ENCODE assay signal across 39 cellular contexts in the genomic region with DNA sequence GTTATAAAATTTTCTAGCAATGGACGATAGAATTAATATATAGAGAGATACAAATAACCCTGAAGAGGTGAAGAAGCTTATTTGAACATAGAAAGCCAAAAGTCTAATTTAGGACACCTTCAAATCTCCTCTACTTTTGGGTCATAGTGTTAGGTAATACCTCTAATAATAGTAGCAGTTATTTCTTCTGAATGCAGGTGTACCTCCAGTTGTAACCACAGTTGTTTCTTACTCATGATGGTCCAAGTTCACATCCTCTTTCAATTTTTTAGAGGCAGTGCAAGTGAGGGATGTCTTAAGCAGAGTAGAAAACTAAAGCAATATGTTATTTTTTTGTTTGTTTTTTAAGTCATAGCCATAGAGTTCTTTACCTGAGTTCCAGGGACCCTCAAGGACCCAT.
DNase-seq lines count a peak whose midpoint lies in the region; ATAC-seq and TF ChIP-seq lines count a peak whose summit lies in the region.
"Had no signal": no experiment of that assay in that cellular context is flagged by ENCODE, and none has a peak within 500 bp of the region (broad histone marks: within the 10 kb centered on the region; RNA-seq: fewer than 3 reads in every experiment).

No MANE protein-coding gene starts in this region.

- H3K4me3 ChIP-seq in GM23248 (no peak overlapping the region), thyroid gland (replicated peaks in 1 of 3) (no peak overlapping the region)
- H3K4me3 ChIP-seq: mucosa of descending colon, psoas muscle, sigmoid colon, SK-N-MC, stomach, tibial artery had no signal

- H3K36me3 ChIP-seq in GM23248 (ENCODE audit: low read depth), result no peaks in the 10 kb centered on the region
- no peaks in the 10 kb centered on the region for H3K36me3 ChIP-seq in thyroid gland
- H3K36me3 ChIP-seq: sigmoid colon, stomach, tibial artery had no signal

- H3K4me1 ChIP-seq in GM23248 (ENCODE audit: insufficient read depth) (no peaks in the 10 kb centered on the region), thyroid gland (no peaks in the 10 kb centered on the region)
- H3K4me1 ChIP-seq: psoas muscle, sigmoid colon, stomach, tibial artery had no signal

- no peak overlapping the region for H3K4me2 ChIP-seq in GM23248 (ENCODE audit: unreplicated experiment)

- no peak for TF ChIP-seq POLR2A in thyroid gland (IDR thresholded peaks at IDR 0.05)

- no peaks in the 10 kb centered on the region for H4K20me1 ChIP-seq in GM23248 (ENCODE audit: insufficient read depth)

- no peak overlapping the region for H3K9ac ChIP-seq in GM23248

- 15 to 24% methylated on average over 1 of the region's 1 CpG for WGBS in GM23248 (ENCODE audit: low coverage in 1 of 2, low lambda C conversion rate in 2 of 2, missing lambda C conversion rate in 2 of 2), 2 experiments
- WGBS in thyroid gland, 2 donors, result 69 to 75% methylated on average over 1 of the region's 1 CpG

- H3K9me3 ChIP-seq in GM23248 (ENCODE audit: low read depth) (no peaks in the 10 kb centered on the region), thyroid gland (no peaks in the 10 kb centered on the region)
- H3K9me3 ChIP-seq: mucosa of descending colon, psoas muscle, stomach, tibial artery had no signal

- in situ Hi-C loops in GM13976 (cut with MboI; ENCODE audit: low sequenced_read_pairs, unreplicated experiment), result no loop called here
- in situ Hi-C loops in GM23248 (cut with MboI), result no loop called here

- no peaks in the 10 kb centered on the region for H3F3A ChIP-seq in GM23248 (ENCODE audit: insufficient read depth)

- no peaks in the 10 kb centered on the region for H3K27me3 ChIP-seq in GM23248 (replicated peaks; ENCODE audit: insufficient read depth)
- no peaks in the 10 kb centered on the region for H3K27me3 ChIP-seq in thyroid gland
- H3K27me3 ChIP-seq: sigmoid colon, stomach, tibial artery had no signal

- H3K9me2 ChIP-seq in GM23248 (ENCODE audit: insufficient read depth), result no peaks in the 10 kb centered on the region

- peak; percentile 18 for DNase-seq in GM13976 (ENCODE audit: low spot score)
- DNase-seq in GM23248, result no peak
- DNase-seq in activated naive CD4-positive, alpha-beta T cell treated with Interleukin-2 at 50 U/mL for 16 hours, result no peak
- DNase-seq in thyroid gland, result no peak
- DNase-seq: activated CD4-positive, alpha-beta T cell treated with anti-CD3 and anti-CD28 coated beads, Interleukin-2, amount 50 U/mL, for 48 hours; activated naive CD4-positive, alpha-beta T cell treated with anti-CD3 and anti-CD28 coated beads for 36 hours; activated T-cell treated with anti-CD3 and anti-CD28 coated beads, Interleukin-2, amount 50 U/mL, for 72 hours; AML-193; Calu3; CD4-positive, CD25-positive, alpha-beta regulatory T cell; central memory CD4-positive, alpha-beta T cell; cortex of kidney; DMS79 treated with DMSO at 0.1 percent for 48 hours; effector memory CD4-positive, alpha-beta T cell; GDM1; H9; hypothalamus; Karpas-422; left colon; mucosa of descending colon; NCI-H1092; NCI-H187 treated with DMSO at 0.1 percent for 48 hours; NCI-H2171 treated with DMSO at 0.1 percent for 48 hours; NCI-H524; occipital lobe; PC-3; psoas muscle; sigmoid colon; stimulated activated CD4-positive, alpha-beta T cell treated with anti-CD3 and anti-CD28 coated beads, Interleukin-4, amount 100 ng/mL, for 1 hour; stomach; tibial artery had no signal

- intact Hi-C loops in thyroid gland (cut with DNase I), result no loop called here

- ATAC-seq in GM21515 (IDR thresholded peaks at IDR 0.05; ENCODE audit: unreplicated experiment) (peak; percentile 67), HG03280 (IDR thresholded peaks at IDR 0.05; ENCODE audit: unreplicated experiment) (peak; percentile 84), SK-N-SH treated with all-trans-retinoic acid at 6 μM for 48 hours (peak; percentile 26; the same call in 2 of the 3 replicates), GM18511 (IDR thresholded peaks at IDR 0.05; ENCODE audit: unreplicated experiment) (no peak)
- ATAC-seq: activated T-cell treated with anti-CD3 and anti-CD28 coated beads, Interleukin-2, amount 50 U/mL, for 72 hours; HepG2; left colon; mucosa of descending colon; natural killer cell treated with Interleukin-12 subunit alpha and Interleukin-12 subunit beta and Interleukin-15 and Interleukin-18, amount 100 ng/mL, for 72 hours; PC-3; psoas muscle had no signal

- no peak for TF ChIP-seq CTCF in GM13976 (IDR thresholded peaks at IDR 0.05; ENCODE audit: borderline replicate concordance, control extremely low read depth, extremely low read depth, insufficient read depth, missing control alignments)
- no peak for TF ChIP-seq CTCF in thyroid gland (IDR thresholded peaks at IDR 0.05)

- H3K27ac ChIP-seq in GM23248, result no peak overlapping the region
- H3K27ac ChIP-seq in thyroid gland, result no peak overlapping the region
- H3K27ac ChIP-seq: epithelial cell of prostate, psoas muscle, sigmoid colon, SK-N-MC, stomach, tibial artery had no signal

- H2AFZ ChIP-seq in GM23248, result no peak overlapping the region

- no peaks in the 10 kb centered on the region for H3K79me2 ChIP-seq in GM23248 (ENCODE audit: insufficient read depth)

TF ChIP-seq in SK-N-SH treated with all-trans-retinoic acid at 6 μM for 48 hours, 23 proteins besides CTCF, POLR2A, EP300 and RAD21:
- TF ChIP-seq ZFP30 (CRISPR knock-in tag; IDR thresholded peaks at IDR 0.05) (no peak), ZFP3 (CRISPR knock-in tag; IDR thresholded peaks at IDR 0.05) (no peak), CSDC2 (CRISPR knock-in tag; IDR thresholded peaks at IDR 0.05) (no peak), ISL1 (CRISPR knock-in tag; IDR thresholded peaks at IDR 0.05) (no peak), ARNTL (CRISPR knock-in tag; IDR thresholded peaks at IDR 0.05; ENCODE audit: borderline replicate concordance, low read depth) (no peak), SNAI2 (CRISPR knock-in tag; IDR thresholded peaks at IDR 0.05) (no peak), ZNF8 (CRISPR knock-in tag; IDR thresholded peaks at IDR 0.05) (no peak), RARB (CRISPR knock-in tag; IDR thresholded peaks at IDR 0.05) (no peak), BACH2 (CRISPR knock-in tag; IDR thresholded peaks at IDR 0.05; ENCODE audit: borderline replicate concordance) (no peak), TCF4 (CRISPR knock-in tag; IDR thresholded peaks at IDR 0.05; ENCODE audit: borderline replicate concordance) (no peak), TOX (CRISPR knock-in tag; IDR thresholded peaks at IDR 0.05; ENCODE audit: borderline replicate concordance) (no peak), OSR1 (CRISPR knock-in tag; IDR thresholded peaks at IDR 0.05) (no peak), ESRRG (CRISPR knock-in tag; IDR thresholded peaks at IDR 0.05) (no peak), PPARA (CRISPR knock-in tag; IDR thresholded peaks at IDR 0.05; ENCODE audit: borderline replicate concordance) (no peak)
- TF ChIP-seq, protein P1, sequence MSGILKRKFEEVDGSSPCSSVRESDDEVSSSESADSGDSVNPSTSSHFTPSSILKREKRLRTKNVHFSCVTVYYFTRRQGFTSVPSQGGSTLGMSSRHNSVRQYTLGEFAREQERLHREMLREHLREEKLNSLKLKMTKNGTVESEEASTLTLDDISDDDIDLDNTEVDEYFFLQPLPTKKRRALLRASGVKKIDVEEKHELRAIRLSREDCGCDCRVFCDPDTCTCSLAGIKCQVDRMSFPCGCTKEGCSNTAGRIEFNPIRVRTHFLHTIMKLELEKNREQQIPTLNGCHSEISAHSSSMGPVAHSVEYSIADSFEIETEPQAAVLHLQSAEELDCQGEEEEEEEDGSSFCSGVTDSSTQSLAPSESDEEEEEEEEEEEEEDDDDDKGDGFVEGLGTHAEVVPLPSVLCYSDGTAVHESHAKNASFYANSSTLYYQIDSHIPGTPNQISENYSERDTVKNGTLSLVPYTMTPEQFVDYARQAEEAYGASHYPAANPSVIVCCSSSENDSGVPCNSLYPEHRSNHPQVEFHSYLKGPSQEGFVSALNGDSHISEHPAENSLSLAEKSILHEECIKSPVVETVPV (CRISPR knock-in tag; IDR thresholded peaks at IDR 0.05), result no peak
- TF ChIP-seq, protein P2, sequence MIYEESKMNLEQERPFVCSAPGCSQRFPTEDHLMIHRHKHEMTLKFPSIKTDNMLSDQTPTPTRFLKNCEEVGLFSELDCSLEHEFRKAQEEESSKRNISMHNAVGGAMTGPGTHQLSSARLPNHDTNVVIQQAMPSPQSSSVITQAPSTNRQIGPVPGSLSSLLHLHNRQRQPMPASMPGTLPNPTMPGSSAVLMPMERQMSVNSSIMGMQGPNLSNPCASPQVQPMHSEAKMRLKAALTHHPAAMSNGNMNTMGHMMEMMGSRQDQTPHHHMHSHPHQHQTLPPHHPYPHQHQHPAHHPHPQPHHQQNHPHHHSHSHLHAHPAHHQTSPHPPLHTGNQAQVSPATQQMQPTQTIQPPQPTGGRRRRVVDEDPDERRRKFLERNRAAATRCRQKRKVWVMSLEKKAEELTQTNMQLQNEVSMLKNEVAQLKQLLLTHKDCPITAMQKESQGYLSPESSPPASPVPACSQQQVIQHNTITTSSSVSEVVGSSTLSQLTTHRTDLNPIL (CRISPR knock-in tag; IDR thresholded peaks at IDR 0.05; ENCODE audit: low read depth), result no peak
